Comparison of ENCODE assay signal across 2 cellular contexts in genomic region chr14:32621585-32621984, GRCh38.
TF ChIP-seq lines count a peak whose summit lies in the region.

No MANE protein-coding gene starts in this region.

TF ChIP-seq in SK-N-SH, 30 proteins besides CTCF, POLR2A, EP300 and RAD21 (continued from another document):
- TF ChIP-seq, protein P1, sequence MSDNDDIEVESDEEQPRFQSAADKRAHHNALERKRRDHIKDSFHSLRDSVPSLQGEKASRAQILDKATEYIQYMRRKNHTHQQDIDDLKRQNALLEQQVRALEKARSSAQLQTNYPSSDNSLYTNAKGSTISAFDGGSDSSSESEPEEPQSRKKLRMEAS (IDR thresholded peaks at IDR 0.05; ENCODE audit: low read depth) = no peak
- no peak for TF ChIP-seq ELF1 (IDR thresholded peaks at IDR 0.05)
- no peak for TF ChIP-seq IRF3 (IDR thresholded peaks at IDR 0.05; ENCODE audit: low read depth, low read length)
- TF ChIP-seq NRF1 (IDR thresholded peaks at IDR 0.05; ENCODE audit: low read depth, low read length) = no peak
- TF ChIP-seq RCOR1 (IDR thresholded peaks at IDR 0.05; ENCODE audit: low read length) = no peak
- TF ChIP-seq RFX5 (IDR thresholded peaks at IDR 0.05; ENCODE audit: low read length) = no peak
- no peak for TF ChIP-seq FOXM1 (IDR thresholded peaks at IDR 0.05; ENCODE audit: low read depth)
- no peak for TF ChIP-seq JUND (IDR thresholded peaks at IDR 0.05)
- TF ChIP-seq MXI1 (IDR thresholded peaks at IDR 0.05; ENCODE audit: low read depth, low read length) = no peak
- no peak for TF ChIP-seq FOXJ3 (CRISPR knock-in tag; IDR thresholded peaks at IDR 0.05)
- no peak for TF ChIP-seq CHD2 (IDR thresholded peaks at IDR 0.05; ENCODE audit: low read length, partially characterized antibody)
- TF ChIP-seq NFIC (IDR thresholded peaks at IDR 0.05; ENCODE audit: borderline replicate concordance) = no peak
- TF ChIP-seq, protein P2, sequence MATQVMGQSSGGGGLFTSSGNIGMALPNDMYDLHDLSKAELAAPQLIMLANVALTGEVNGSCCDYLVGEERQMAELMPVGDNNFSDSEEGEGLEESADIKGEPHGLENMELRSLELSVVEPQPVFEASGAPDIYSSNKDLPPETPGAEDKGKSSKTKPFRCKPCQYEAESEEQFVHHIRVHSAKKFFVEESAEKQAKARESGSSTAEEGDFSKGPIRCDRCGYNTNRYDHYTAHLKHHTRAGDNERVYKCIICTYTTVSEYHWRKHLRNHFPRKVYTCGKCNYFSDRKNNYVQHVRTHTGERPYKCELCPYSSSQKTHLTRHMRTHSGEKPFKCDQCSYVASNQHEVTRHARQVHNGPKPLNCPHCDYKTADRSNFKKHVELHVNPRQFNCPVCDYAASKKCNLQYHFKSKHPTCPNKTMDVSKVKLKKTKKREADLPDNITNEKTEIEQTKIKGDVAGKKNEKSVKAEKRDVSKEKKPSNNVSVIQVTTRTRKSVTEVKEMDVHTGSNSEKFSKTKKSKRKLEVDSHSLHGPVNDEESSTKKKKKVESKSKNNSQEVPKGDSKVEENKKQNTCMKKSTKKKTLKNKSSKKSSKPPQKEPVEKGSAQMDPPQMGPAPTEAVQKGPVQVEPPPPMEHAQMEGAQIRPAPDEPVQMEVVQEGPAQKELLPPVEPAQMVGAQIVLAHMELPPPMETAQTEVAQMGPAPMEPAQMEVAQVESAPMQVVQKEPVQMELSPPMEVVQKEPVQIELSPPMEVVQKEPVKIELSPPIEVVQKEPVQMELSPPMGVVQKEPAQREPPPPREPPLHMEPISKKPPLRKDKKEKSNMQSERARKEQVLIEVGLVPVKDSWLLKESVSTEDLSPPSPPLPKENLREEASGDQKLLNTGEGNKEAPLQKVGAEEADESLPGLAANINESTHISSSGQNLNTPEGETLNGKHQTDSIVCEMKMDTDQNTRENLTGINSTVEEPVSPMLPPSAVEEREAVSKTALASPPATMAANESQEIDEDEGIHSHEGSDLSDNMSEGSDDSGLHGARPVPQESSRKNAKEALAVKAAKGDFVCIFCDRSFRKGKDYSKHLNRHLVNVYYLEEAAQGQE (IDR thresholded peaks at IDR 0.05; ENCODE audit: low read depth, low read length) = no peak
- TF ChIP-seq, protein P3, sequence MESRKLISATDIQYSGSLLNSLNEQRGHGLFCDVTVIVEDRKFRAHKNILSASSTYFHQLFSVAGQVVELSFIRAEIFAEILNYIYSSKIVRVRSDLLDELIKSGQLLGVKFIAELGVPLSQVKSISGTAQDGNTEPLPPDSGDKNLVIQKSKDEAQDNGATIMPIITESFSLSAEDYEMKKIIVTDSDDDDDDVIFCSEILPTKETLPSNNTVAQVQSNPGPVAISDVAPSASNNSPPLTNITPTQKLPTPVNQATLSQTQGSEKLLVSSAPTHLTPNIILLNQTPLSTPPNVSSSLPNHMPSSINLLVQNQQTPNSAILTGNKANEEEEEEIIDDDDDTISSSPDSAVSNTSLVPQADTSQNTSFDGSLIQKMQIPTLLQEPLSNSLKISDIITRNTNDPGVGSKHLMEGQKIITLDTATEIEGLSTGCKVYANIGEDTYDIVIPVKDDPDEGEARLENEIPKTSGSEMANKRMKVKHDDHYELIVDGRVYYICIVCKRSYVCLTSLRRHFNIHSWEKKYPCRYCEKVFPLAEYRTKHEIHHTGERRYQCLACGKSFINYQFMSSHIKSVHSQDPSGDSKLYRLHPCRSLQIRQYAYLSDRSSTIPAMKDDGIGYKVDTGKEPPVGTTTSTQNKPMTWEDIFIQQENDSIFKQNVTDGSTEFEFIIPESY (IDR thresholded peaks at IDR 0.05; ENCODE audit: borderline replicate concordance, low read depth) = no peak

TF ChIP-seq in SK-N-SH treated with all-trans-retinoic acid at 6 μM for 48 hours, 23 proteins besides CTCF, POLR2A, EP300 and RAD21 (continued from another document):
- TF ChIP-seq, protein P4, sequence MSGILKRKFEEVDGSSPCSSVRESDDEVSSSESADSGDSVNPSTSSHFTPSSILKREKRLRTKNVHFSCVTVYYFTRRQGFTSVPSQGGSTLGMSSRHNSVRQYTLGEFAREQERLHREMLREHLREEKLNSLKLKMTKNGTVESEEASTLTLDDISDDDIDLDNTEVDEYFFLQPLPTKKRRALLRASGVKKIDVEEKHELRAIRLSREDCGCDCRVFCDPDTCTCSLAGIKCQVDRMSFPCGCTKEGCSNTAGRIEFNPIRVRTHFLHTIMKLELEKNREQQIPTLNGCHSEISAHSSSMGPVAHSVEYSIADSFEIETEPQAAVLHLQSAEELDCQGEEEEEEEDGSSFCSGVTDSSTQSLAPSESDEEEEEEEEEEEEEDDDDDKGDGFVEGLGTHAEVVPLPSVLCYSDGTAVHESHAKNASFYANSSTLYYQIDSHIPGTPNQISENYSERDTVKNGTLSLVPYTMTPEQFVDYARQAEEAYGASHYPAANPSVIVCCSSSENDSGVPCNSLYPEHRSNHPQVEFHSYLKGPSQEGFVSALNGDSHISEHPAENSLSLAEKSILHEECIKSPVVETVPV (CRISPR knock-in tag; IDR thresholded peaks at IDR 0.05) = no peak
- no peak for TF ChIP-seq TCF4 (CRISPR knock-in tag; IDR thresholded peaks at IDR 0.05; ENCODE audit: borderline replicate concordance)
- no peak for TF ChIP-seq SNAI2 (CRISPR knock-in tag; IDR thresholded peaks at IDR 0.05)
- TF ChIP-seq PATZ1 (CRISPR knock-in tag; IDR thresholded peaks at IDR 0.05; ENCODE audit: borderline replicate concordance) = no peak
- no peak for TF ChIP-seq ZNF565 (CRISPR knock-in tag; conservative IDR thresholded peaks at IDR 0.05; ENCODE audit: low read depth)
- TF ChIP-seq POU6F1 (CRISPR knock-in tag; IDR thresholded peaks at IDR 0.05; ENCODE audit: borderline replicate concordance, low read depth) = no peak
